In the genomic region with DNA sequence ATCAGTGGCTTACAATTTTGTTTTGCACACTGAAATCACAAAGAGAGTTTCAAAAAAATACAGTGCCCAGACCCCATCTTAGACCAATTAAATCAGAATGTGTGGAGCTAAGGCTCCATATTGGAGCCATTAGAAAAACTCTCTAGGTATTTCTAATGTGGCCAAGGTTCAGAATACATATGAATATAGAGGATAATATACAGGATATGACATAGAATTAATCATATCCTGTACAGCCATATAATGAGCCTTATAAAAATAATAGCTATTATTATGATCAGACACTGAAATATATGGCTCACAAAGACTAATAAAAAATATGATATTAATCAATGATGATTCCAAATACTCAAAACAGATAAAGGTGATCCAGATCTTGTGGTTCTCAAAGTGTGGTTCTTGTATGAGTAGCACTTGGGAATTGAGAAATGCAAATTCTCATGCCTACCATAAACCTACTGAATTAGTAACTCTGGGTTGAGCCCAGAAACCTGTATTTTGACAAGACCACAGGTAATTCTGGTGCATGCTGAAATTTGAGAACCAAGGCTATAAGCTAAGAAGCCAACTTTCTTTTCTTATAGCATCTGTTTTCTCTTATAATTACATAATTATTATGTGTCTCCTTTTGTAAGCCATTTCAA, we compare ENCODE assay signal across 19 cellular contexts.
DNase-seq lines count a peak whose midpoint lies in the region; ATAC-seq and TF ChIP-seq lines count a peak whose summit lies in the region.
"Had no signal": no experiment of that assay in that cellular context is flagged by ENCODE, and none has a peak within 500 bp of the region (broad histone marks: within the 10 kb centered on the region; RNA-seq: fewer than 3 reads in every experiment).

No MANE protein-coding gene starts in this region.

- H3K9me3 ChIP-seq in transverse colon (no peaks in the 10 kb centered on the region), heart left ventricle (no peaks in the 10 kb centered on the region)
- H3K9me3 ChIP-seq: ovary, Peyer's patch had no signal

- H3K36me3 ChIP-seq in ACC112 (ENCODE audit: insufficient read depth, low read length) (0 out of 2 replicates have a peak, but pooled peaks cover 5% of the 10 kb centered on the region), transverse colon (no peaks in the 10 kb centered on the region), heart left ventricle (no peaks in the 10 kb centered on the region)
- H3K36me3 ChIP-seq: ovary, Peyer's patch had no signal

- no peak for TF ChIP-seq EP300 in transverse colon (IDR thresholded peaks at IDR 0.05; ENCODE audit: low read depth)

- POLR2A ChIA-PET in RWPE1 (lab: Yijun Ruan, JAX; ENCODE audit: low non-redundant PET): interaction anchor here (0.5 kb wide), 1 partner anchor 125 kb away, joined by 5 read pairs; no protein-coding TSS in a partner anchor

- H3K4me1 ChIP-seq in ACC112 (ENCODE audit: control insufficient read depth, insufficient read depth, low read length, unreplicated experiment) (peaks cover 16% of the 10 kb centered on the region), transverse colon (no peaks in the 10 kb centered on the region), heart left ventricle (no peaks in the 10 kb centered on the region)
- H3K4me1 ChIP-seq: Peyer's patch had no signal

- CTCF ChIA-PET in RWPE1 (lab: Yijun Ruan, JAX): interaction anchor here (0.6 kb wide), 1 partner anchor 1454 kb away, joined by 3 read pairs; no protein-coding TSS in a partner anchor

- in situ Hi-C loops in transverse colon (cut with MboI; ENCODE audit: low pct_ligation_motif_present in 1 of 4, low pct_unique_long_range_greater_than_20kb in 1 of 4, low sequenced_read_pairs in 3 of 4): no loop called here

- ATAC-seq in GM19455 (IDR thresholded peaks at IDR 0.05; ENCODE audit: unreplicated experiment) (peak; percentile 57), HG02884 (IDR thresholded peaks at IDR 0.05; ENCODE audit: unreplicated experiment) (peak; percentile 43), heart left ventricle (no peak), GM21381 (IDR thresholded peaks at IDR 0.05; ENCODE audit: unreplicated experiment) (no peak)
- ATAC-seq: activated naive CD8-positive, alpha-beta T cell treated with anti-CD3 and anti-CD28 coated beads, Interleukin-2, amount 50 U/mL, for 24 hours had no signal

- TF ChIP-seq CTCF in RWPE1 (conservative IDR thresholded peaks at IDR 0.05; ENCODE audit: low read depth) (no peak), transverse colon (IDR thresholded peaks at IDR 0.05) (no peak), heart left ventricle (IDR thresholded peaks at IDR 0.05) (no peak)

- peak; percentile 20 for DNase-seq in RWPE1 (ENCODE audit: low spot score)
- no peak for DNase-seq in transverse colon
- DNase-seq in heart left ventricle: no peak
- DNase-seq in activated naive CD4-positive, alpha-beta T cell treated with Interleukin-2 at 50 U/mL for 16 hours: no peak
- DNase-seq: activated CD4-positive, alpha-beta T cell treated with anti-CD3 and anti-CD28 coated beads for 1 hour; activated naive CD8-positive, alpha-beta T cell treated with anti-CD3 and anti-CD28 coated beads, Interleukin-2, amount 50 U/mL, for 24 hours; CD4-positive, alpha-beta memory T cell; head of caudate nucleus; kidney glomerular epithelial cell; NCI-H2081; NCI-H526 treated with DMSO at 0.1 percent for 48 hours; ovary; Peyer's patch; T-helper 1 cell had no signal

- H2AFZ ChIP-seq in ACC112 (ENCODE audit: low read length, unreplicated experiment): peak overlapping the region; percentile 22

- H3K27ac ChIP-seq in ACC112 (ENCODE audit: low read depth, low read length) (peak overlapping the region; percentile 29; the same call in 1 of the 2 replicates), RWPE1 (no peak overlapping the region), transverse colon (no peak overlapping the region), heart left ventricle (no peak overlapping the region)
- H3K27ac ChIP-seq: ovary, Peyer's patch had no signal

- H3K27me3 ChIP-seq in ACC112 (ENCODE audit: insufficient read depth, low read length): no peaks in the 10 kb centered on the region
- H3K27me3 ChIP-seq in transverse colon: no peaks in the 10 kb centered on the region
- H3K27me3 ChIP-seq in heart left ventricle: no peaks in the 10 kb centered on the region
- H3K27me3 ChIP-seq: ovary, Peyer's patch had no signal

- intact Hi-C loops in transverse colon (cut with DNase I; ENCODE audit: low total_unique reads): no loop called here
- intact Hi-C loops in heart left ventricle (cut with DNase I): no loop called here

- no peak overlapping the region; the same call in 1 of the 2 replicates for H3K4me3 ChIP-seq in ACC112 (ENCODE audit: low read depth, low read length)
- H3K4me3 ChIP-seq in transverse colon: no peak overlapping the region
- no peak overlapping the region for H3K4me3 ChIP-seq in heart left ventricle
- H3K4me3 ChIP-seq: ovary, Peyer's patch, smooth muscle cell had no signal

- H3K79me2 ChIP-seq in ACC112 (ENCODE audit: control insufficient read depth, insufficient read depth, low read length, unreplicated experiment): no peaks in the 10 kb centered on the region

- TF ChIP-seq POLR2A in transverse colon (IDR thresholded peaks at IDR 0.05) (no peak), heart left ventricle (IDR thresholded peaks at IDR 0.05) (no peak)

Comparison
In these comparisons a context has a peak if more than half of its experiments do, and no peak if none do; other contexts are left out.
1. ATAC-seq: peak in GM19455 (single experiment) and HG02884 (single experiment); none in heart left ventricle (0 of 4) and GM21381 (single experiment).